Comparison of ENCODE assay signal across 8 cellular contexts in the genomic region with DNA sequence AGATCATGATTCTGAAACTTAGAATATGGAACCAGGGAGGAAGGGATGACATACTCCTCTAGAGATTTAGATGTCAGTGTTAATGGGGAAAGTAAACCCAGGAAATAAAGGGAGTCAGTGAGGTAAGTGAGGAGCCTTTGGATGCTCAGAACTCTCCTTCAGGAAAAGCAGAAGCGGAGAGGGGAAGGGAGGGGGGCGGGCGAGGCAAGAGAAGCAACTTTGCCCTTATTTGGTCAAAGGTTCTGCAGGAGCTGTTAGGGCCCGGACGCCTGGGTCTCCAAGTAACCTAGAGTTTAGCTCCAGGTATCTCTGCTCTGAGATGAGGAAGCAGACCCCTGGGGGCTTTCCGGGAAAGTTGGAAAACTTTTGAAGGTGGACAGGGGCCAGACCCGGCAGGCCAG. TPM values are rescaled to one million over a fixed set of nuclear protein-coding genes. Genes with fewer than 3 reads are reported as not detected.
DNase-seq lines count a peak whose midpoint lies in the region; ATAC-seq and TF ChIP-seq lines count a peak whose summit lies in the region.

No MANE protein-coding gene starts in this region.

- H3K36me3 Mint-ChIP-seq in activated T-cell treated with anti-CD3 and anti-CD28 coated beads, Interleukin-2, amount 50 U/mL, for 4 hours (ENCODE audit: insufficient read depth): peaks cover 33% of the 10 kb centered on the region
- H3K36me3 Mint-ChIP-seq in glutamatergic neuron (ENCODE audit: unreplicated experiment): peaks cover 5% of the 10 kb centered on the region
- H3K36me3 Mint-ChIP-seq in stimulated activated naive B cell treated with anti-CD40 and anti-IgM and Interleukin-4, amounts not matched to agents 10 μg/mL and 1 μg/mL and 100 μg/mL, for 72 hours: peaks cover 42 to 60% of the 10 kb centered on the region in 2 donors

- ATAC-seq in activated T-cell treated with anti-CD3 and anti-CD28 coated beads, Interleukin-2, amount 50 U/mL, for 4 hours: no peak
- ATAC-seq in stimulated activated naive B cell treated with anti-CD40 and anti-IgM and Interleukin-4, amounts not matched to agents 10 μg/mL and 1 μg/mL and 100 μg/mL, for 72 hours (replicated peaks): no peak

- peak overlapping the region; percentile 96 for H3K4me3 ChIP-seq in WERI-Rb-1 (ENCODE audit: low read depth, low read length)

- H3K9me3 Mint-ChIP-seq in activated T-cell treated with anti-CD3 and anti-CD28 coated beads, Interleukin-2, amount 50 U/mL, for 4 hours: no peaks in the 10 kb centered on the region
- H3K9me3 Mint-ChIP-seq in glutamatergic neuron (ENCODE audit: unreplicated experiment): peaks cover 8% of the 10 kb centered on the region
- H3K9me3 Mint-ChIP-seq in stimulated activated naive B cell treated with anti-CD40 and anti-IgM and Interleukin-4, amounts not matched to agents 10 μg/mL and 1 μg/mL and 100 μg/mL, for 72 hours: no peaks in the 10 kb centered on the region

- peak overlapping the region; percentile 94 for H3K4me3 Mint-ChIP-seq in activated T-cell treated with anti-CD3 and anti-CD28 coated beads, Interleukin-2, amount 50 U/mL, for 4 hours
- peak overlapping the region; percentile 95 for H3K4me3 Mint-ChIP-seq in glutamatergic neuron (ENCODE audit: unreplicated experiment)
- peak overlapping the region; percentile 86 to 91 for H3K4me3 Mint-ChIP-seq in stimulated activated naive B cell treated with anti-CD40 and anti-IgM and Interleukin-4, amounts not matched to agents 10 μg/mL and 1 μg/mL and 100 μg/mL, for 72 hours

- peaks cover 59% of the 10 kb centered on the region for H3K36me3 ChIP-seq in WERI-Rb-1

- DNase-seq in activated T-cell treated with anti-CD3 and anti-CD28 coated beads, Interleukin-2, amount 50 U/mL, for 4 hours: no peak
- DNase-seq in activated T-cell treated with anti-CD3 and anti-CD28 coated beads for 4 hours (no peak), WERI-Rb-1 (no peak), glutamatergic neuron (no peak), NCI-H510A (lab: John Stamatoyannopoulos, UW) (no peak), AG20443 (ENCODE audit: low spot score) (no peak), GM10266 (ENCODE audit: extremely low spot score) (no peak)
- no peak for DNase-seq in stimulated activated naive B cell treated with anti-CD40 and anti-IgM and Interleukin-4, amounts not matched to agents 10 μg/mL and 1 μg/mL and 100 μg/mL, for 72 hours

- peak overlapping the region; percentile 60 for H3K27ac ChIP-seq in WERI-Rb-1

- H3K27ac Mint-ChIP-seq in glutamatergic neuron (ENCODE audit: unreplicated experiment): peak overlapping the region; percentile 68
- peak overlapping the region; percentile 95 for H3K27ac Mint-ChIP-seq in stimulated activated naive B cell treated with anti-CD40 and anti-IgM and Interleukin-4, amounts not matched to agents 10 μg/mL and 1 μg/mL and 100 μg/mL, for 72 hours

- H3K9me3 ChIP-seq in WERI-Rb-1 (ENCODE audit: severe bottlenecking): no peaks in the 10 kb centered on the region

- no peaks in the 10 kb centered on the region for H3K27me3 ChIP-seq in WERI-Rb-1 (ENCODE audit: insufficient read depth, low read depth, severe bottlenecking)

- no peaks in the 10 kb centered on the region for H3K27me3 Mint-ChIP-seq in activated T-cell treated with anti-CD3 and anti-CD28 coated beads, Interleukin-2, amount 50 U/mL, for 4 hours (ENCODE audit: low read depth)
- H3K27me3 Mint-ChIP-seq in glutamatergic neuron (ENCODE audit: unreplicated experiment): peaks cover 3% of the 10 kb centered on the region
- H3K27me3 Mint-ChIP-seq in stimulated activated naive B cell treated with anti-CD40 and anti-IgM and Interleukin-4, amounts not matched to agents 10 μg/mL and 1 μg/mL and 100 μg/mL, for 72 hours: no peaks in the 10 kb centered on the region

- H3K4me1 Mint-ChIP-seq in activated T-cell treated with anti-CD3 and anti-CD28 coated beads, Interleukin-2, amount 50 U/mL, for 4 hours (ENCODE audit: low read depth): peaks cover 57% of the 10 kb centered on the region
- H3K4me1 Mint-ChIP-seq in glutamatergic neuron (ENCODE audit: low read depth, unreplicated experiment): peaks cover 26% of the 10 kb centered on the region
- H3K4me1 Mint-ChIP-seq in stimulated activated naive B cell treated with anti-CD40 and anti-IgM and Interleukin-4, amounts not matched to agents 10 μg/mL and 1 μg/mL and 100 μg/mL, for 72 hours: peaks cover 52 to 70% of the 10 kb centered on the region in 2 donors

- TF ChIP-seq CTCF in WERI-Rb-1 (IDR thresholded peaks at IDR 0.05; ENCODE audit: low read depth, low read length) (no peak), glutamatergic neuron (IDR thresholded peaks at IDR 0.05; ENCODE audit: partially characterized antibody, unreplicated experiment) (no peak), GM10266 (IDR thresholded peaks at IDR 0.05; ENCODE audit: control insufficient read depth, insufficient read depth, low read depth, missing control alignments) (no peak)

RNA-seq across cellular contexts. Expression of gene PFN1, which starts 1.3 kb away (rescaled TPM):
- 1,000 to 10,000 TPM; 1,652 to 1,716 (median 1,674) TPM for total RNA-seq in activated T-cell treated with anti-CD3 and anti-CD28 coated beads, Interleukin-2, amount 50 U/mL, for 4 hours
- 356 TPM for total RNA-seq in glutamatergic neuron (ENCODE audit: unreplicated experiment)

RNA-seq across cellular contexts. Expression of gene ENO3, which starts 3.9 kb away (rescaled TPM):
- total RNA-seq in activated T-cell treated with anti-CD3 and anti-CD28 coated beads, Interleukin-2, amount 50 U/mL, for 4 hours: 10 to 100 TPM; 25.8 to 26.9 (median 26.0) TPM
- 62.1 TPM for total RNA-seq in glutamatergic neuron (ENCODE audit: unreplicated experiment)

RNA-seq across cellular contexts. Expression of gene RNF167, which starts 6.9 kb away (rescaled TPM):
- total RNA-seq in activated T-cell treated with anti-CD3 and anti-CD28 coated beads, Interleukin-2, amount 50 U/mL, for 4 hours: 100 to 1,000 TPM; 121 to 140 (median 129) TPM
- total RNA-seq in glutamatergic neuron (ENCODE audit: unreplicated experiment): 96.1 TPM

RNA-seq across cellular contexts. Expression of gene SLC25A11, which starts 7.2 kb away (rescaled TPM):
- total RNA-seq in activated T-cell treated with anti-CD3 and anti-CD28 coated beads, Interleukin-2, amount 50 U/mL, for 4 hours: 100 to 1,000 TPM in 1 of 3 donors, 10 to 100 TPM in 2; 89.7 to 102 (median 98.1) TPM
- 72.2 TPM for total RNA-seq in glutamatergic neuron (ENCODE audit: unreplicated experiment)

RNA-seq across cellular contexts. Expression of gene GP1BA, which starts 14.9 kb away (rescaled TPM):
- under 1 TPM; 0.21 to 0.49 (median 0.25) TPM for total RNA-seq in activated T-cell treated with anti-CD3 and anti-CD28 coated beads, Interleukin-2, amount 50 U/mL, for 4 hours
- total RNA-seq in glutamatergic neuron (ENCODE audit: unreplicated experiment): 0.47 TPM
